Comparison of ENCODE assay signal across 1 cellular context in genomic region chr6:139398658-139399057, GRCh38.
TF ChIP-seq lines count a peak whose summit lies in the region.

No MANE protein-coding gene starts in this region.

TF ChIP-seq in K562, 482 proteins besides CTCF, POLR2A, EP300 and RAD21 (continued from another document):
- TF ChIP-seq E2F1 (CRISPR knock-in tag; IDR thresholded peaks at IDR 0.05) (no peak), ZNF695 (CRISPR knock-in tag; IDR thresholded peaks at IDR 0.05) (no peak), RB1 (IDR thresholded peaks at IDR 0.05; ENCODE audit: low read depth) (no peak), FOXJ2 (tag; IDR thresholded peaks at IDR 0.05) (no peak), CBX8 (IDR thresholded peaks at IDR 0.05; ENCODE audit: borderline replicate concordance, extremely low read depth, low read depth, low read length, poor library complexity, severe bottlenecking) (no peak), RBM17 (IDR thresholded peaks at IDR 0.05; ENCODE audit: borderline replicate concordance, low read depth, low read length) (no peak), C11orf30 (IDR thresholded peaks at IDR 0.05; ENCODE audit: low read depth) (no peak), TARDBP (IDR thresholded peaks at IDR 0.05) (no peak), ERF (CRISPR knock-in tag; IDR thresholded peaks at IDR 0.05) (no peak), ZNF354B (CRISPR knock-in tag; IDR thresholded peaks at IDR 0.05) (no peak)
